ENCODE assay signal across 30 cellular contexts in genomic region chr9:128185979-128186965, GRCh38. TPM values are rescaled to one million over a fixed set of nuclear protein-coding genes. Genes with fewer than 3 reads are reported as not detected.
"Had no signal": no experiment of that assay in that cellular context is flagged by ENCODE, and none has a peak within 500 bp of the region (broad histone marks: within the 10 kb centered on the region; RNA-seq: fewer than 3 reads in every experiment).

No MANE protein-coding gene starts in this region.

- DNase-seq: activated CD4-positive, alpha-beta memory T cell treated with anti-CD3 and anti-CD28 coated beads, Interleukin-2, amount 10 ng/mL, durations not matched to agents 7 days and 5 days; activated CD4-positive, alpha-beta T cell treated with anti-CD3 and anti-CD28 coated beads for 1 hour; activated CD4-positive, alpha-beta T cell treated with anti-CD3 and anti-CD28 coated beads, Interleukin-2, amount 10 ng/mL, durations not matched to agents 7 days and 5 days; activated CD8-positive, alpha-beta memory T cell treated with anti-CD3 and anti-CD28 coated beads, Interleukin-2, amount 50 U/mL, for 48 hours; activated naive CD4-positive, alpha-beta T cell treated with Interleukin-2 at 50 U/mL for 16 hours; activated T-cell treated with anti-CD3 and anti-CD28 coated beads, Interleukin-2, amount 50 U/mL, for 4 hours; central memory CD4-positive, alpha-beta T cell; effector CD8-positive, alpha-beta T cell; erythroblast; gastrocnemius medialis; glutamatergic neuron; left ventricle myocardium superior; naive B cell; occipital lobe; stimulated activated CD4-positive, alpha-beta T cell treated with anti-CD3 and anti-CD28 coated beads, Interleukin-1b, Interleukin-23, amount 100 ng/mL, for 48 hours; stimulated activated CD4-positive, alpha-beta T cell treated with anti-CD3 and anti-CD28 coated beads, Interleukin-4, amount 100 ng/mL, for 4 hours; stimulated activated CD8-positive, alpha-beta memory T cell treated with anti-CD3 and anti-CD28 coated beads, Interleukin-4, amount 100 ng/mL, for 48 hours; stimulated activated naive B cell treated with anti-CD40 and anti-IgM and Interleukin-4, amounts not matched to agents 10 μg/mL and 1 μg/mL and 100 μg/mL, for 72 hours; stomach; T-helper 2 cell; thyroid gland; upper lobe of left lung had no signal

- H3K4me1 ChIP-seq: parathyroid adenoma had no signal

- H3K4me3 Mint-ChIP-seq: activated CD4-positive, alpha-beta memory T cell treated with anti-CD3 and anti-CD28 coated beads, Interleukin-2, amount 10 ng/mL, durations not matched to agents 7 days and 5 days; activated CD4-positive, alpha-beta T cell treated with anti-CD3 and anti-CD28 coated beads, Interleukin-2, amount 10 ng/mL, durations not matched to agents 7 days and 5 days; activated T-cell treated with anti-CD3 and anti-CD28 coated beads, Interleukin-2, amount 50 U/mL, for 4 hours; stimulated activated naive B cell treated with anti-CD40 and anti-IgM and Interleukin-4, amounts not matched to agents 10 μg/mL and 1 μg/mL and 100 μg/mL, for 72 hours; WTC11 had no signal

- H3K4me3 ChIP-seq: breast epithelium, gastrocnemius medialis, right atrium auricular region, smooth muscle cell, stomach, thyroid gland, upper lobe of left lung had no signal

- H3K36me3 ChIP-seq: breast epithelium had no signal

- H3K27ac Mint-ChIP-seq: activated CD4-positive, alpha-beta memory T cell treated with anti-CD3 and anti-CD28 coated beads, Interleukin-2, amount 10 ng/mL, durations not matched to agents 7 days and 5 days; activated CD4-positive, alpha-beta T cell treated with anti-CD3 and anti-CD28 coated beads, Interleukin-2, amount 10 ng/mL, durations not matched to agents 7 days and 5 days; naive B cell; stimulated activated naive B cell treated with anti-CD40 and anti-IgM and Interleukin-4, amounts not matched to agents 10 μg/mL and 1 μg/mL and 100 μg/mL, for 72 hours; WTC11 had no signal

- H3K9me3 Mint-ChIP-seq: activated CD4-positive, alpha-beta memory T cell treated with anti-CD3 and anti-CD28 coated beads, Interleukin-2, amount 10 ng/mL, durations not matched to agents 7 days and 5 days; activated CD4-positive, alpha-beta T cell treated with anti-CD3 and anti-CD28 coated beads, Interleukin-2, amount 10 ng/mL, durations not matched to agents 7 days and 5 days; activated T-cell treated with anti-CD3 and anti-CD28 coated beads, Interleukin-2, amount 50 U/mL, for 4 hours; naive B cell; stimulated activated naive B cell treated with anti-CD40 and anti-IgM and Interleukin-4, amounts not matched to agents 10 μg/mL and 1 μg/mL and 100 μg/mL, for 72 hours; WTC11 had no signal

- H3K9me3 ChIP-seq: breast epithelium, gastrocnemius medialis, right atrium auricular region, stomach, thyroid gland, upper lobe of left lung had no signal

- H3K27me3 Mint-ChIP-seq: activated CD4-positive, alpha-beta memory T cell treated with anti-CD3 and anti-CD28 coated beads, Interleukin-2, amount 10 ng/mL, durations not matched to agents 7 days and 5 days; activated CD4-positive, alpha-beta T cell treated with anti-CD3 and anti-CD28 coated beads, Interleukin-2, amount 10 ng/mL, durations not matched to agents 7 days and 5 days; naive B cell; stimulated activated naive B cell treated with anti-CD40 and anti-IgM and Interleukin-4, amounts not matched to agents 10 μg/mL and 1 μg/mL and 100 μg/mL, for 72 hours had no signal

- ATAC-seq: activated T-cell treated with anti-CD3 and anti-CD28 coated beads, Interleukin-2, amount 50 U/mL, for 4 hours; gastrocnemius medialis; left ventricle myocardium superior; stimulated activated naive B cell treated with anti-CD40 and anti-IgM and Interleukin-4, amounts not matched to agents 10 μg/mL and 1 μg/mL and 100 μg/mL, for 72 hours; WTC11 had no signal

RNA-seq across cellular contexts. Expression of gene LCN2, which starts 37.0 kb away (rescaled TPM):
- total RNA-seq: activated CD4-positive, alpha-beta memory T cell treated with anti-CD3 and anti-CD28 coated beads, Interleukin-2, amount 10 ng/mL, durations not matched to agents 7 days and 5 days; activated CD4-positive, alpha-beta T cell treated with anti-CD3 and anti-CD28 coated beads, Interleukin-2, amount 10 ng/mL, durations not matched to agents 7 days and 5 days; activated T-cell treated with anti-CD3 and anti-CD28 coated beads, Interleukin-2, amount 50 U/mL, for 4 hours; dermis microvascular lymphatic vessel endothelial cell; lung microvascular endothelial cell; occipital lobe; pulmonary artery endothelial cell; right atrium auricular region; smooth muscle cell had no signal
